Comparison of ENCODE assay signal across 8 cellular contexts in the genomic region with DNA sequence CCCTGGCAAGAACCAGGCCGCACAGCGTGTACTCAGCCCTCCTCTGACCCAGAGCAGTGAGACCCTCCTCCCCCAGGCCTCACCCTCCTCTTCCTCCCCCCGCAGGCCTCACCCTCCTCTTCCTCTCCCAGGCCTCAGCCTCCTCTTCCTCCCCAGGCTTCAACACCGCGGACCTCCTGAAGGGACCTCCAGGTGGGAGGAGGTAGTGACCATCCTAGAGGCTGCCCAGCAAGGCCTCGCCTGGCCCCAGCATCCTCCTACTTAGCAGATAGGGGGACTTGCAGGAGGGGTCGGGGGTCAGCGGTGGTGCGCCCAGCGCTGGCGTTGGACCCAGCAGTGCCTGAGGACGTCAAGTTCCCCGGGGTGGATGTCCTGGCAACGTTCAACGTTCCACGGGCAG.
DNase-seq lines count a peak whose midpoint lies in the region; ATAC-seq and TF ChIP-seq lines count a peak whose summit lies in the region.

No MANE protein-coding gene starts in this region.

- TF ChIP-seq CTCF in stomach (IDR thresholded peaks at IDR 0.05) = no peak
- no peak for TF ChIP-seq CTCF in thyroid gland (IDR thresholded peaks at IDR 0.05)
- TF ChIP-seq CTCF in Caco-2 (IDR thresholded peaks at IDR 0.05; ENCODE audit: insufficient read depth in 1 of 2, low read depth in 1 of 2, low read length in 1 of 2, severe bottlenecking in 1 of 2, unreplicated experiment in 1 of 2) = no peak

- H3K27me3 ChIP-seq in stomach = no peaks in the 10 kb centered on the region
- H3K27me3 ChIP-seq in thyroid gland = no peaks in the 10 kb centered on the region
- H3K27me3 ChIP-seq in Caco-2 (replicated peaks; ENCODE audit: control insufficient read depth, insufficient read depth, low read length) = no peaks in the 10 kb centered on the region

- H3K27ac Mint-ChIP-seq in activated CD4-positive, alpha-beta T cell treated with anti-CD3 and anti-CD28 coated beads, Interleukin-2, amount 10 ng/mL, durations not matched to agents 24 days and 14 days = peak overlapping the region; percentile 93
- peak overlapping the region; percentile 77 for H3K27ac Mint-ChIP-seq in activated naive CD8-positive, alpha-beta T cell treated with anti-CD3 and anti-CD28 coated beads, Interleukin-2, amount 50 U/mL, for 24 hours
- no peak overlapping the region for H3K27ac Mint-ChIP-seq in Caco-2 (ENCODE audit: unreplicated experiment)

- POLR2A ChIA-PET in Caco-2 (lab: Charles Lee) = no interaction called here

- H3K9me3 Mint-ChIP-seq in activated CD4-positive, alpha-beta T cell treated with anti-CD3 and anti-CD28 coated beads, Interleukin-2, amount 10 ng/mL, durations not matched to agents 24 days and 14 days = no peaks in the 10 kb centered on the region
- H3K9me3 Mint-ChIP-seq in activated naive CD8-positive, alpha-beta T cell treated with anti-CD3 and anti-CD28 coated beads, Interleukin-2, amount 50 U/mL, for 24 hours = no peaks in the 10 kb centered on the region
- no peaks in the 10 kb centered on the region for H3K9me3 Mint-ChIP-seq in Caco-2 (ENCODE audit: unreplicated experiment)

- BruUV-seq in Caco-2 (replicated peaks; lab: Mats Ljungman, UMichigan) = no TSS peak

- no peaks in the 10 kb centered on the region for H3K27me3 Mint-ChIP-seq in activated CD4-positive, alpha-beta T cell treated with anti-CD3 and anti-CD28 coated beads, Interleukin-2, amount 10 ng/mL, durations not matched to agents 24 days and 14 days
- no peaks in the 10 kb centered on the region for H3K27me3 Mint-ChIP-seq in activated naive CD8-positive, alpha-beta T cell treated with anti-CD3 and anti-CD28 coated beads, Interleukin-2, amount 50 U/mL, for 24 hours
- no peaks in the 10 kb centered on the region for H3K27me3 Mint-ChIP-seq in Caco-2 (ENCODE audit: insufficient read depth, unreplicated experiment)

- H3K36me3 Mint-ChIP-seq in activated CD4-positive, alpha-beta T cell treated with anti-CD3 and anti-CD28 coated beads, Interleukin-2, amount 10 ng/mL, durations not matched to agents 24 days and 14 days (ENCODE audit: low read depth) = peaks cover 13% of the 10 kb centered on the region
- peaks cover 7% of the 10 kb centered on the region for H3K36me3 Mint-ChIP-seq in activated naive CD8-positive, alpha-beta T cell treated with anti-CD3 and anti-CD28 coated beads, Interleukin-2, amount 50 U/mL, for 24 hours (ENCODE audit: low read depth)
- H3K36me3 Mint-ChIP-seq in Caco-2 (ENCODE audit: insufficient read depth, unreplicated experiment) = peaks cover 39% of the 10 kb centered on the region

- H3K4me3 ChIP-seq in stomach (no peak overlapping the region), thyroid gland (replicated peaks in 1 of 3) (no peak overlapping the region), Caco-2 (ENCODE audit: low read depth, low read length) (no peak overlapping the region)

- H3K36me3 ChIP-seq in stomach = peaks cover 0 to 8% (median 8%) of the 10 kb centered on the region in 4 donors
- no peaks in the 10 kb centered on the region for H3K36me3 ChIP-seq in thyroid gland
- H3K36me3 ChIP-seq in Caco-2 (ENCODE audit: control insufficient read depth, insufficient read depth, low read length) = no peaks in the 10 kb centered on the region

- no peak for TF ChIP-seq EP300 in stomach (IDR thresholded peaks at IDR 0.05)

- 68 to 88% (median 79%) methylated on average over 9 to 16 of the region's 16 CpGs for WGBS in stomach, 5 donors
- WGBS in thyroid gland, 2 donors = 87 to 88% methylated on average over 8 to 16 of the region's 16 CpGs

- ATAC-seq in HG03139 (IDR thresholded peaks at IDR 0.05; ENCODE audit: unreplicated experiment) = peak; percentile 26
- ATAC-seq in activated naive CD8-positive, alpha-beta T cell treated with anti-CD3 and anti-CD28 coated beads, Interleukin-2, amount 50 U/mL, for 24 hours = peak; percentile 2
- no peak for ATAC-seq in GM18520 (IDR thresholded peaks at IDR 0.05; ENCODE audit: unreplicated experiment)

- peaks cover 59% of the 10 kb centered on the region for H3K4me1 Mint-ChIP-seq in activated CD4-positive, alpha-beta T cell treated with anti-CD3 and anti-CD28 coated beads, Interleukin-2, amount 10 ng/mL, durations not matched to agents 24 days and 14 days
- peaks cover 58% of the 10 kb centered on the region for H3K4me1 Mint-ChIP-seq in activated naive CD8-positive, alpha-beta T cell treated with anti-CD3 and anti-CD28 coated beads, Interleukin-2, amount 50 U/mL, for 24 hours
- no peaks in the 10 kb centered on the region for H3K4me1 Mint-ChIP-seq in Caco-2 (ENCODE audit: low read depth, unreplicated experiment)

- H3K4me1 ChIP-seq in stomach (peaks cover 0 to 28% (median 1%) of the 10 kb centered on the region in 4 donors), thyroid gland (no peaks in the 10 kb centered on the region), Caco-2 (no peaks in the 10 kb centered on the region)

- intact Hi-C loops in activated CD4-positive, alpha-beta T cell treated with anti-CD3 and anti-CD28 coated beads, Interleukin-2, amount 10 ng/mL, durations not matched to agents 24 days and 14 days (cut with micrococcal nuclease) = loop anchor here (1.0 to 5.0 kb wide), 5 partner anchors 15 to 171 kb away; no protein-coding TSS in a partner anchor
- intact Hi-C loops in stomach (cut with DNase I; ENCODE audit: low total_unique reads) (no loop called here), thyroid gland (cut with DNase I) (no loop called here), Caco-2 (cut with micrococcal nuclease; ENCODE audit: unreplicated experiment) (no loop called here)

- DNase-seq in activated CD4-positive, alpha-beta T cell treated with anti-CD3 and anti-CD28 coated beads, Interleukin-2, amount 10 ng/mL, durations not matched to agents 24 days and 14 days = peak; percentile 72
- DNase-seq in activated CD4-positive, alpha-beta T cell treated with anti-CD3 and anti-CD28 coated beads, Interleukin-2, amount 50 U/mL, for 4 hours = no peak
- no peak for DNase-seq in activated naive CD8-positive, alpha-beta T cell treated with anti-CD3 and anti-CD28 coated beads, Interleukin-2, amount 50 U/mL, for 24 hours
- no peak for DNase-seq in stomach
- no peak for DNase-seq in thyroid gland
- DNase-seq in Caco-2 = no peak

- CTCF ChIA-PET in Caco-2 (lab: Charles Lee) = no interaction called here

- H3K9me3 ChIP-seq in stomach (no peaks in the 10 kb centered on the region), thyroid gland (no peaks in the 10 kb centered on the region), Caco-2 (no peaks in the 10 kb centered on the region)

- TF ChIP-seq POLR2A in stomach (IDR thresholded peaks at IDR 0.05) (no peak), thyroid gland (IDR thresholded peaks at IDR 0.05) (no peak)

- peak overlapping the region; percentile 85 for H3K4me3 Mint-ChIP-seq in activated CD4-positive, alpha-beta T cell treated with anti-CD3 and anti-CD28 coated beads, Interleukin-2, amount 10 ng/mL, durations not matched to agents 24 days and 14 days
- peak overlapping the region; percentile 74 for H3K4me3 Mint-ChIP-seq in activated naive CD8-positive, alpha-beta T cell treated with anti-CD3 and anti-CD28 coated beads, Interleukin-2, amount 50 U/mL, for 24 hours
- H3K4me3 Mint-ChIP-seq in Caco-2 (ENCODE audit: unreplicated experiment) = no peak overlapping the region

- H3K27ac ChIP-seq in stomach = peak overlapping the region; percentile 32 to 65 (median 59)
- H3K27ac ChIP-seq in thyroid gland = no peak overlapping the region

Comparison
In these comparisons a context has a peak if more than half of its experiments do, and no peak if none do; other contexts are left out.
1. H3K27ac ChIP-seq: peak in stomach (5 of 5); none in thyroid gland (0 of 3).